8 cellular contexts compared by ENCODE assay signal in genomic region chr18:2572144-2572682, GRCh38. TPM values are rescaled to one million over a fixed set of nuclear protein-coding genes. Genes with fewer than 3 reads are reported as not detected.
DNase-seq lines count a peak whose midpoint lies in the region; ATAC-seq and TF ChIP-seq lines count a peak whose summit lies in the region.

No MANE protein-coding gene starts in this region.

- peak overlapping the region; percentile 99 for H3K4me3 Mint-ChIP-seq in T-helper 17 cell

- H3K4me3 ChIP-seq in HEK293 (ENCODE audit: low read depth, low read length): peak overlapping the region; percentile 84
- peak overlapping the region; percentile 74 for H3K4me3 ChIP-seq in kidney epithelial cell (ENCODE audit: low read depth, low read length)

- no peaks in the 10 kb centered on the region for H3K4me1 ChIP-seq in HEK293 (ENCODE audit: control insufficient read depth, insufficient read depth, low read length)

- CTCF ChIA-PET in HEK293 (lab: Yijun Ruan, JAX) (interaction anchor here (0.6 to 1.5 kb wide), 4 partner anchors 30 to 557 kb away, joined by 3 read pairs; no protein-coding TSS in a partner anchor), GM10248 (lab: Yijun Ruan, JAX) (interaction anchor here (3.0 kb wide), 1 partner anchor 17 kb away, joined by 13 read pairs; no protein-coding TSS in a partner anchor)

- H3K27me3 ChIP-seq in kidney epithelial cell (ENCODE audit: control insufficient read depth, insufficient read depth, low read length): no peaks in the 10 kb centered on the region

- H3K27ac ChIP-seq in HEK293 (ENCODE audit: extremely low read depth, low read depth, low read length): peak overlapping the region; percentile 97; the same call in 1 of the 2 replicates

- no peaks in the 10 kb centered on the region for H3K27me3 Mint-ChIP-seq in T-helper 17 cell

- POLR2A ChIA-PET in HEK293 (lab: Yijun Ruan, JAX) (interaction anchor here (1.2 to 2.4 kb wide), 2 partner anchors 79 to 84 kb away, joined by 7 to 12 read pairs; partner anchors contain the start of gene SMCHD1), GM10248 (lab: Yijun Ruan, JAX) (no interaction called here)

- H3K9me3 ChIP-seq in HEK293 (ENCODE audit: control insufficient read depth, insufficient read depth, low read depth, low read length) (no peaks in the 10 kb centered on the region), T-helper 17 cell (ENCODE audit: control insufficient read depth, low read length, poor library complexity, severe bottlenecking) (no peaks in the 10 kb centered on the region)

- no peak for ATAC-seq in T-helper 17 cell
- ATAC-seq in left lobe of liver: no peak

- TF ChIP-seq CTCF in HEK293 (tag by site-specific recombination; IDR thresholded peaks at IDR 0.05): no peak
- TF ChIP-seq CTCF in kidney epithelial cell (IDR thresholded peaks at IDR 0.05; ENCODE audit: insufficient read depth, low read length, poor library complexity, severe bottlenecking): no peak
- TF ChIP-seq CTCF in GM10248 (IDR thresholded peaks at IDR 0.05; ENCODE audit: control extremely low read depth, extremely low read depth, low read depth, missing control alignments): no peak

- H3K36me3 ChIP-seq in HEK293 (ENCODE audit: control insufficient read depth in 2 of 2, insufficient read depth in 1 of 2, low read length in 2 of 2) (peaks cover 16 to 28% of the 10 kb centered on the region in 2 experiments), kidney epithelial cell (ENCODE audit: control insufficient read depth, insufficient read depth, low read length) (no peaks in the 10 kb centered on the region)

- peak; percentile 40 for DNase-seq in DMS79 (lab: John Stamatoyannopoulos, UW)
- DNase-seq in T-helper 17 cell: no peak
- no peak for DNase-seq in kidney epithelial cell (ENCODE audit: low read depth)
- no peak for DNase-seq in AG20443 (ENCODE audit: low spot score)
- DNase-seq in left lobe of liver (ENCODE audit: low spot score): no peak
- no peak for DNase-seq in GM10248 (ENCODE audit: extremely low spot score)
- DNase-seq in activated CD4-positive, alpha-beta T cell treated with anti-CD3 and anti-CD28 coated beads for 1 hour: no peak

- peaks cover 4% of the 10 kb centered on the region for H3K36me3 Mint-ChIP-seq in T-helper 17 cell (ENCODE audit: low read depth)

- peak overlapping the region; percentile 100 for H3K27ac Mint-ChIP-seq in T-helper 17 cell

- H3K4me1 Mint-ChIP-seq in T-helper 17 cell: peaks cover 43% of the 10 kb centered on the region

TF ChIP-seq in HEK293, 187 proteins besides CTCF, POLR2A, EP300 and RAD21 (continues in another document):
- no peak for TF ChIP-seq ZBTB21 (tag by site-specific recombination; IDR thresholded peaks at IDR 0.05)
- TF ChIP-seq PRDM10 (tag by site-specific recombination; IDR thresholded peaks at IDR 0.05): peak; percentile 86
- TF ChIP-seq ZNF138 (tag by site-specific recombination; IDR thresholded peaks at IDR 0.05; ENCODE audit: borderline replicate concordance): no peak
- TF ChIP-seq REST (tag by site-specific recombination; IDR thresholded peaks at IDR 0.05): no peak
- TF ChIP-seq YY2 (tag by site-specific recombination; IDR thresholded peaks at IDR 0.05): no peak
- TF ChIP-seq HOXA7 (CRISPR knock-in tag; IDR thresholded peaks at IDR 0.05; ENCODE audit: borderline replicate concordance): no peak
- TF ChIP-seq REPIN1 (tag by site-specific recombination; IDR thresholded peaks at IDR 0.05; ENCODE audit: low read depth): no peak
- TF ChIP-seq ZSCAN4 (tag by site-specific recombination; IDR thresholded peaks at IDR 0.05): no peak

RNA-seq across cellular contexts. Expression of gene NDC80, which starts 0.9 kb away (rescaled TPM):
- total RNA-seq in T-helper 17 cell (1 to 10 TPM; 8.2 to 9.6 TPM), kidney epithelial cell (4.4 and 5.2 TPM in 2 replicates), left lobe of liver (0.18 TPM)

RNA-seq across cellular contexts. Expression of gene METTL4, which starts 0.9 kb away (rescaled TPM):
- total RNA-seq in T-helper 17 cell: 10 to 100 TPM; 13.7 to 14.1 TPM
- 7.9 and 11.0 TPM in 2 replicates for total RNA-seq in kidney epithelial cell
- 2.0 TPM for total RNA-seq in left lobe of liver
